11 cellular contexts compared by ENCODE assay signal in the genomic region with DNA sequence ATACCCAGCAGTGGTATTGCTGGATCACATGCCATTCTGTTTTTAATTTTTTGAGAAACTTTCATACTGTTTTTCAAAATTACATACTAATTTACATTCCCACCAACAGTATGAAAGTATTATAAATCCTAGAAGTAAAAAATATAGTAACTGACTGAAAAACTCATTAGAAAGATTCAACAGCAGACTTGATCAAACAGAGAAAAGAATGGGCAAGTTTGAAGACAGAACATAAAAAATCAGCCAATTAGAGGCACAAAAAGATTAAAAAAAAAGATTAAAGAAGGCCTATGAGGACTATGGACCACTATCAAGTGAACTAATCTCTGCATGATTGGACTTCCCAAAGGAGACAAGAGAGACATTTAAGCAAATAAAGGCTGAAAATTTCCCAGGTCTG.
"Had no signal": no experiment of that assay in that cellular context is flagged by ENCODE, and none has a peak within 500 bp of the region (broad histone marks: within the 10 kb centered on the region; RNA-seq: fewer than 3 reads in every experiment).

No MANE protein-coding gene starts in this region.

- DNase-seq: GM23248, GOT3, H7, H9, HCEC 1CT, HFFc6 had no signal

- ATAC-seq: GM23338, HCT116 had no signal

- H2AFZ ChIP-seq: GM23248, GM23338 had no signal

- H3K9ac ChIP-seq: GM23248 had no signal

- H3K4me3 ChIP-seq: GM23248, GM23338, HAP-1 had no signal

- H3K4me3 Mint-ChIP-seq: GM23338, H9, HFFc6 had no signal

- H3K27ac ChIP-seq: GM23248 had no signal

- H3K4me2 ChIP-seq: GM23338 had no signal

- H3K36me3 ChIP-seq: HAP-1 had no signal

- H3K4me1 Mint-ChIP-seq: GM23338, H9 had no signal

- H3K4me1 ChIP-seq: HAP-1 had no signal

- FAIRE-seq: H1, H54 had no signal

- H3K27ac Mint-ChIP-seq: GM23338, H9, HFFc6 had no signal
